ENCODE assay signal across 8 cellular contexts in genomic region chr2:218879881-218880748, GRCh38. TPM values are rescaled to one million over a fixed set of nuclear protein-coding genes. Genes with fewer than 3 reads are reported as not detected.
A peak's percentile ranks its signal among the peaks of the same experiment; 100 is the strongest.
DNase-seq lines count a peak whose midpoint lies in the region; ATAC-seq and TF ChIP-seq lines count a peak whose summit lies in the region.

No MANE protein-coding gene starts in this region.

- H3K4me1 Mint-ChIP-seq in T-helper 1 cell treated with Interleukin-12 subunit alpha and Interleukin-12 subunit beta and Interleukin-4 antibody, amounts not matched to agents 30 μg/mL and 1 μg/mL, for 36 hours (ENCODE audit: low read depth), result peaks cover 12% of the 10 kb centered on the region
- H3K4me1 Mint-ChIP-seq in neural progenitor cell, result peaks cover 25% of the 10 kb centered on the region

- H3F3A ChIP-seq in neural progenitor cell (ENCODE audit: low read depth), result peaks cover 19% of the 10 kb centered on the region

- H3K4me3 Mint-ChIP-seq in T-helper 1 cell treated with Interleukin-12 subunit alpha and Interleukin-12 subunit beta and Interleukin-4 antibody, amounts not matched to agents 30 μg/mL and 1 μg/mL, for 36 hours, result peak overlapping the region; percentile 49
- peak overlapping the region; percentile 57 for H3K4me3 Mint-ChIP-seq in neural progenitor cell

- H3K36me3 Mint-ChIP-seq in T-helper 1 cell treated with Interleukin-12 subunit alpha and Interleukin-12 subunit beta and Interleukin-4 antibody, amounts not matched to agents 30 μg/mL and 1 μg/mL, for 36 hours (ENCODE audit: low read depth), result peaks cover 5% of the 10 kb centered on the region
- no peaks in the 10 kb centered on the region for H3K36me3 Mint-ChIP-seq in neural progenitor cell

- no peaks in the 10 kb centered on the region for H3K9me3 ChIP-seq in heart left ventricle
- no peaks in the 10 kb centered on the region for H3K9me3 ChIP-seq in body of pancreas
- H3K9me3 ChIP-seq in neural progenitor cell (ENCODE audit: low read depth), result no peaks in the 10 kb centered on the region
- H3K9me3 ChIP-seq in vagina, result no peaks in the 10 kb centered on the region

- DNase-seq in heart left ventricle (peak in 1 of 5 donors; percentile 68), cardiac septum (ENCODE audit: low spot score) (no peak), body of pancreas (peak in 2 of 4 donors; percentile 32 to 43), neural progenitor cell (ENCODE audit: low spot score) (no peak), vagina (ENCODE audit: extremely low spot score in 2 of 2) (no peak), OCI-M1 (lab: John Stamatoyannopoulos, UW) (no peak)

- H3K27ac ChIP-seq in heart left ventricle (no peak overlapping the region), body of pancreas (no peak overlapping the region), neural progenitor cell (no peak overlapping the region), vagina (peak overlapping the region; percentile 12)

- H4K20me1 ChIP-seq in neural progenitor cell (ENCODE audit: low read depth), result peaks cover 63% of the 10 kb centered on the region

- H3K27me3 Mint-ChIP-seq in T-helper 1 cell treated with Interleukin-12 subunit alpha and Interleukin-12 subunit beta and Interleukin-4 antibody, amounts not matched to agents 30 μg/mL and 1 μg/mL, for 36 hours (ENCODE audit: low read depth), result peaks cover 82% of the 10 kb centered on the region
- peaks cover 76% of the 10 kb centered on the region for H3K27me3 Mint-ChIP-seq in neural progenitor cell (ENCODE audit: insufficient read depth, low read depth)

- TF ChIP-seq POLR2A in heart left ventricle (IDR thresholded peaks at IDR 0.05), result no peak
- no peak for TF ChIP-seq POLR2A in body of pancreas (IDR thresholded peaks at IDR 0.05)
- no peak for TF ChIP-seq POLR2A in vagina (IDR thresholded peaks at IDR 0.05)

- H3K4me1 ChIP-seq in heart left ventricle, result peaks cover 0 to 38% (median 18%) of the 10 kb centered on the region in 12 donors
- peaks cover 20% of the 10 kb centered on the region for H3K4me1 ChIP-seq in body of pancreas
- H3K4me1 ChIP-seq in neural progenitor cell, result peaks cover 32% of the 10 kb centered on the region
- H3K4me1 ChIP-seq in vagina, result peaks cover 39% of the 10 kb centered on the region

- no peak overlapping the region for H3K27ac Mint-ChIP-seq in T-helper 1 cell treated with Interleukin-12 subunit alpha and Interleukin-12 subunit beta and Interleukin-4 antibody, amounts not matched to agents 30 μg/mL and 1 μg/mL, for 36 hours
- H3K27ac Mint-ChIP-seq in neural progenitor cell, result no peak overlapping the region

- no peaks in the 10 kb centered on the region for H3K79me2 ChIP-seq in neural progenitor cell (ENCODE audit: low read depth)

- TF ChIP-seq CTCF in heart left ventricle (IDR thresholded peaks at IDR 0.05) (no peak), body of pancreas (IDR thresholded peaks at IDR 0.05) (no peak), neural progenitor cell (IDR thresholded peaks at IDR 0.05) (no peak), vagina (IDR thresholded peaks at IDR 0.05) (no peak)

- peak overlapping the region; percentile 69 for H3K4me2 ChIP-seq in neural progenitor cell

- H3K4me3 ChIP-seq in heart left ventricle (peak overlapping the region in 10 of 12 donors; percentile 1 to 46 (median 22)), body of pancreas (no peak overlapping the region), neural progenitor cell (peak overlapping the region; percentile 29), vagina (peak overlapping the region; percentile 33 to 38)

- H3K27me3 ChIP-seq in heart left ventricle, result peaks cover 34 to 100% (median 74%) of the 10 kb centered on the region in 9 donors
- peaks cover 0 to 28% of the 10 kb centered on the region in 2 donors for H3K27me3 ChIP-seq in body of pancreas
- H3K27me3 ChIP-seq in neural progenitor cell, result peaks cover 100% of the 10 kb centered on the region
- H3K27me3 ChIP-seq in vagina, result peaks cover 11% of the 10 kb centered on the region

- peak in 1 of 4 donors; percentile 4 for ATAC-seq in heart left ventricle
- ATAC-seq in HG03095 (IDR thresholded peaks at IDR 0.05; ENCODE audit: unreplicated experiment), result peak; percentile 70
- ATAC-seq in body of pancreas, result peak; percentile 39

- WGBS in heart left ventricle, 4 donors, result 2 to 13% (median 3%) methylated on average over 13 to 55 of the region's 55 CpGs
- 3 to 8% methylated on average over 20 to 50 of the region's 55 CpGs for WGBS in body of pancreas, 2 donors

- H3K9me3 Mint-ChIP-seq in T-helper 1 cell treated with Interleukin-12 subunit alpha and Interleukin-12 subunit beta and Interleukin-4 antibody, amounts not matched to agents 30 μg/mL and 1 μg/mL, for 36 hours, result no peaks in the 10 kb centered on the region
- H3K9me3 Mint-ChIP-seq in neural progenitor cell, result peaks cover 4% of the 10 kb centered on the region

- H3K36me3 ChIP-seq in heart left ventricle, result no peaks in the 10 kb centered on the region
- H3K36me3 ChIP-seq in body of pancreas (replicated peaks in 1 of 2; ENCODE audit: insufficient read depth in 1 of 2, low read depth in 2 of 2), result no peaks in the 10 kb centered on the region
- H3K36me3 ChIP-seq in neural progenitor cell, result no peaks in the 10 kb centered on the region
- H3K36me3 ChIP-seq in vagina, result no peaks in the 10 kb centered on the region

- H2AFZ ChIP-seq in neural progenitor cell (replicated peaks), result no peak overlapping the region

- no peak overlapping the region for H3K9ac ChIP-seq in neural progenitor cell

- intact Hi-C loops in heart left ventricle (cut with DNase I) (loop anchor here in 4 of 10 donors (10.0 kb wide), 2 partner anchors 245 to 275 kb away; no protein-coding TSS in a partner anchor), cardiac septum (cut with DNase I) (no loop called here), body of pancreas (cut with DNase I) (no loop called here), vagina (cut with DNase I) (no loop called here)

RNA-seq across cellular contexts. Expression of gene WNT10A, which starts 0.5 kb away (rescaled TPM):
- 1 to 10 TPM in 1 of 9 donors, under 1 TPM in 1, not detected in 7; 0.16 to 1.3 TPM for total RNA-seq in heart left ventricle
- polyA plus RNA-seq in heart left ventricle, result under 1 TPM in 1 of 2 donors, not detected in 1; 0.08 TPM
- total RNA-seq in cardiac septum, result not detected
- total RNA-seq in body of pancreas, result under 1 TPM in 1 of 2 donors, not detected in 1; 0.52 TPM
- total RNA-seq in neural progenitor cell (ENCODE audit: low replicate concordance), result not detected in 2 replicates
- 2.5 TPM for total RNA-seq in vagina

RNA-seq across cellular contexts. Expression of gene WNT6, which starts 20.5 kb away (rescaled TPM):
- total RNA-seq in heart left ventricle, result 10 to 100 TPM in 1 of 9 donors, 1 to 10 TPM in 3, under 1 TPM in 5; 0.34 to 13.1 (median 1.00) TPM
- 1 to 10 TPM in 1 of 2 donors, under 1 TPM in 1; 0.44 to 1.4 TPM for polyA plus RNA-seq in heart left ventricle
- 0.46 TPM for total RNA-seq in cardiac septum
- 1 to 10 TPM in 1 of 2 donors, not detected in 1; 1.0 TPM for total RNA-seq in body of pancreas
- not detected in 2 replicates for total RNA-seq in neural progenitor cell (ENCODE audit: low replicate concordance)
- total RNA-seq in vagina, result 2.0 TPM

RNA-seq across cellular contexts. Expression of gene PRKAG3, which starts 48.5 kb away (rescaled TPM):
- total RNA-seq in heart left ventricle, result not detected
- polyA plus RNA-seq in heart left ventricle, result under 1 TPM in 1 of 2 donors, not detected in 1; 0.06 TPM
- total RNA-seq in cardiac septum, result 0.13 TPM
- total RNA-seq in body of pancreas, result not detected
- not detected in 2 replicates for total RNA-seq in neural progenitor cell (ENCODE audit: low replicate concordance)
- total RNA-seq in vagina, result not detected

Comparison
In these comparisons a context has a peak if more than half of its experiments do, and no peak if none do; other contexts are left out.
1. H3K4me3 ChIP-seq: peak in heart left ventricle (10 of 12), neural progenitor cell (single experiment) and vagina (2 of 2); none in body of pancreas (0 of 2).